ENCODE assay signal across 1 cellular context in the genomic region with DNA sequence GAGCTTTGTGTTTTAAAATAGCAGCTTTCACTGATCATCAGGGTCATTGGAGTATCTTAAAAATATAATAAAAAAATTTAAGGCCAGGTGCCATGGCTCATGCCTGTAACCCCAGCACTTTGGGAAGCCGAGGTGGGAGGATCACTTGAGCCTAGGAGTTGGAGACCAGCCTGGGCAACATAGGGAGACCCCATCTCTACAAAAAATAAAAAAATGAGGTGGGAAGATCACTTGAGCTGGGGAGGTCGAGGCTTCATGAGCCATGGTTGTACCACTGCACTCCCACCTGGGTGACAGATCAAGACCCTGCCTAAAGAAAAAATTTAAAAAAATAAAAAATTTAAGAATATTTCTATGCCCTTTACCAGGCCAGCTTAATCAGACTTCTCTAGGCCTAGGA.
TF ChIP-seq lines count a peak whose summit lies in the region.

No MANE protein-coding gene starts in this region.

TF ChIP-seq in HepG2, 621 proteins besides CTCF, POLR2A, EP300 and RAD21:
- TF ChIP-seq ZNF512B (CRISPR knock-in tag; IDR thresholded peaks at IDR 0.05; ENCODE audit: borderline replicate concordance) (no peak), ERF (CRISPR knock-in tag; IDR thresholded peaks at IDR 0.05) (no peak), RFX1 (IDR thresholded peaks at IDR 0.05) (no peak), ZSCAN20 (CRISPR knock-in tag; IDR thresholded peaks at IDR 0.05; ENCODE audit: borderline replicate concordance) (no peak), ZNF121 (CRISPR knock-in tag; IDR thresholded peaks at IDR 0.05) (0 out of 2 replicates have a peak, but pooled peaks have one; percentile 51), ZMYM3 (CRISPR knock-in tag; IDR thresholded peaks at IDR 0.05) (no peak), TBP (CRISPR knock-in tag; IDR thresholded peaks at IDR 0.05) (no peak), KLF13 (CRISPR knock-in tag; IDR thresholded peaks at IDR 0.05) (no peak)
